ENCODE assay signal across 9 cellular contexts in the genomic region with DNA sequence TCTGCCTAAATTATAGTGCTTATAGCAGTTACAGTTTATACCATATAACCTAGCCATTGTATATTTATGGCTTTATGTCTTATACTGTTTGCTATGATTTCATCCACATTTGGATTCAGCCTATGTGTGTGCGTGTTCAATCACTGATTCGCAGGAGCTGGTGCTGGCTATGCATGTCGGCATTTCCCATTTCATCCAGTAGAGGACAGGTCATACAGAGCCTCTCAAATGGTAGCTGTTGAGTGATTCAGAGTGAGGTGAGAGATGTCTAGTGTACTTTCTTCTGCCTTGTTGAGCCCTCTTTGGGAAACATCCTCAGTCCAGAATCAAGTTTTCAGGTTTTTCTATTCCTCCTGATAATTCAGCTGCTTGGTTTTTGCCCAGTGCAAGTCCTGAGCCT.
DNase-seq lines count a peak whose midpoint lies in the region; ATAC-seq and TF ChIP-seq lines count a peak whose summit lies in the region.
"Had no signal": no experiment of that assay in that cellular context is flagged by ENCODE, and none has a peak within 500 bp of the region (broad histone marks: within the 10 kb centered on the region; RNA-seq: fewer than 3 reads in every experiment).

No MANE protein-coding gene starts in this region.

- DNase-seq in NCI-H524 (lab: John Stamatoyannopoulos, UW), result peak; percentile 10 to 32
- no peak for DNase-seq in NCI-H524 treated with DMSO at 0.1 percent for 48 hours (lab: John Stamatoyannopoulos, UW)
- peak; percentile 40 for DNase-seq in WERI-Rb-1
- no peak for DNase-seq in left cardiac atrium
- DNase-seq in thyroid gland, result no peak
- DNase-seq in NCI-H510A treated with DMSO at 0.1 percent for 48 hours (lab: John Stamatoyannopoulos, UW), result no peak

- H3K36me3 ChIP-seq in WERI-Rb-1 (no peaks in the 10 kb centered on the region), thyroid gland (no peaks in the 10 kb centered on the region)

- 68 to 70% methylated on average over 3 of the region's 3 CpGs for WGBS in thyroid gland, 2 donors

- intact Hi-C loops in left cardiac atrium (cut with DNase I), result loop anchor here (5.0 kb wide), 3 partner anchors 102 to 362 kb away; no protein-coding TSS in a partner anchor
- intact Hi-C loops in thyroid gland (cut with DNase I), result loop anchor here (5.0 to 10.0 kb wide), 3 partner anchors 105 to 365 kb away; no protein-coding TSS in a partner anchor

- H3K4me1 ChIP-seq in thyroid gland, result peaks cover 0 to 9% of the 10 kb centered on the region in 2 donors

- H3K9me3 ChIP-seq in WERI-Rb-1 (ENCODE audit: severe bottlenecking), result no peaks in the 10 kb centered on the region
- no peaks in the 10 kb centered on the region for H3K9me3 ChIP-seq in thyroid gland

- no peak overlapping the region for H3K27ac ChIP-seq in WERI-Rb-1
- no peak overlapping the region for H3K27ac ChIP-seq in thyroid gland
- H3K27ac ChIP-seq: BLaER1 treated with 17β-estradiol and CSF1 and Interleukin-3, amounts not matched to agents 10 nM and 100 nM had no signal

- H3K4me3 ChIP-seq in WERI-Rb-1 (ENCODE audit: low read depth, low read length), result no peak overlapping the region
- H3K4me3 ChIP-seq in thyroid gland (replicated peaks in 1 of 3), result no peak overlapping the region
- H3K4me3 ChIP-seq: BLaER1 treated with 17β-estradiol and CSF1 and Interleukin-3, amounts not matched to agents 10 nM and 100 nM had no signal

- no peak for TF ChIP-seq POLR2A in thyroid gland (IDR thresholded peaks at IDR 0.05)

- peak; percentile 44 to 56 for ATAC-seq in left cardiac atrium
- no peak for ATAC-seq in HG02852 (IDR thresholded peaks at IDR 0.05; ENCODE audit: unreplicated experiment)
- ATAC-seq in GM21825 (IDR thresholded peaks at IDR 0.05; ENCODE audit: unreplicated experiment), result no peak

- H3K27me3 ChIP-seq in WERI-Rb-1 (ENCODE audit: insufficient read depth, low read depth, severe bottlenecking) (no peaks in the 10 kb centered on the region), thyroid gland (no peaks in the 10 kb centered on the region)
- H3K27me3 ChIP-seq: BLaER1 treated with 17β-estradiol and CSF1 and Interleukin-3, amounts not matched to agents 10 nM and 100 nM had no signal

- TF ChIP-seq CTCF in WERI-Rb-1 (IDR thresholded peaks at IDR 0.05; ENCODE audit: low read depth, low read length) (peak; percentile 78), thyroid gland (IDR thresholded peaks at IDR 0.05) (peak in 5 of 6 experiments; percentile 34 to 49 (median 39))

Comparison
In these comparisons a context has a peak if more than half of its experiments do, and no peak if none do; other contexts are left out.
1. DNase-seq: peak in NCI-H524 (2 of 2) and WERI-Rb-1 (single experiment); none in NCI-H524 treated with DMSO at 0.1 percent for 48 hours (single experiment), left cardiac atrium (single experiment), thyroid gland (0 of 2) and NCI-H510A treated with DMSO at 0.1 percent for 48 hours (single experiment).
2. ATAC-seq: peak in left cardiac atrium (2 of 2); none in HG02852 (single experiment) and GM21825 (single experiment).